Comparison of ENCODE assay signal across 1 cellular context in the genomic region with DNA sequence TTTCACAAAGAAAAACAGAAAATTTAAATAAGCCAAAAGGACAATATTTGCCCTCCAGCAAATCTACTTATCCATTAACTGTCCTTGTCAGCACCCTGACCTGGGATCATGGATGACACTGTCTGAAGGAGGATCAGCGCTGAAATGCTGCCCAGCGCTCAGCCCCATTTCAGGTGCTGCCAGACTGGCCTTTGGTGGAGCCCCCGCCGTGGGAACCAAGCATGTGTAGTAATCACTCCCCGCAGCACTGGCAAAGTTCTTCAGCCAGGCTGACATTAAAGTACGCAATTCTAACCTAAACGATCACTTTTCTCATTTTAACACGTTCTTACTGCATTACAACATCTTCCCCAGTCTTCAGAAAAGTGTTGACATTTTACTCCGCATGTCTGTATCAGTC.
TF ChIP-seq lines count a peak whose summit lies in the region.

No MANE protein-coding gene starts in this region.

TF ChIP-seq in IMR-90, 13 proteins besides CTCF, POLR2A, EP300 and RAD21 (continued from another document):
- TF ChIP-seq, protein P1, sequence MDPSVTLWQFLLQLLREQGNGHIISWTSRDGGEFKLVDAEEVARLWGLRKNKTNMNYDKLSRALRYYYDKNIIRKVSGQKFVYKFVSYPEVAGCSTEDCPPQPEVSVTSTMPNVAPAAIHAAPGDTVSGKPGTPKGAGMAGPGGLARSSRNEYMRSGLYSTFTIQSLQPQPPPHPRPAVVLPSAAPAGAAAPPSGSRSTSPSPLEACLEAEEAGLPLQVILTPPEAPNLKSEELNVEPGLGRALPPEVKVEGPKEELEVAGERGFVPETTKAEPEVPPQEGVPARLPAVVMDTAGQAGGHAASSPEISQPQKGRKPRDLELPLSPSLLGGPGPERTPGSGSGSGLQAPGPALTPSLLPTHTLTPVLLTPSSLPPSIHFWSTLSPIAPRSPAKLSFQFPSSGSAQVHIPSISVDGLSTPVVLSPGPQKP (IDR thresholded peaks at IDR 0.05; ENCODE audit: borderline replicate concordance, low read depth, low read length), result no peak
- TF ChIP-seq MAZ (IDR thresholded peaks at IDR 0.05; ENCODE audit: borderline replicate concordance, low read depth, low read length), result no peak
- TF ChIP-seq CHD1 (IDR thresholded peaks at IDR 0.05; ENCODE audit: low read depth, low read length), result no peak
- TF ChIP-seq MAFK (IDR thresholded peaks at IDR 0.05; ENCODE audit: low read depth, low read length), result no peak
- TF ChIP-seq, protein P2, sequence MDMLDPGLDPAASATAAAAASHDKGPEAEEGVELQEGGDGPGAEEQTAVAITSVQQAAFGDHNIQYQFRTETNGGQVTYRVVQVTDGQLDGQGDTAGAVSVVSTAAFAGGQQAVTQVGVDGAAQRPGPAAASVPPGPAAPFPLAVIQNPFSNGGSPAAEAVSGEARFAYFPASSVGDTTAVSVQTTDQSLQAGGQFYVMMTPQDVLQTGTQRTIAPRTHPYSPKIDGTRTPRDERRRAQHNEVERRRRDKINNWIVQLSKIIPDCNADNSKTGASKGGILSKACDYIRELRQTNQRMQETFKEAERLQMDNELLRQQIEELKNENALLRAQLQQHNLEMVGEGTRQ (IDR thresholded peaks at IDR 0.05; ENCODE audit: low read depth, low read length), result no peak
